22 cellular contexts compared by ENCODE assay signal in the genomic region with DNA sequence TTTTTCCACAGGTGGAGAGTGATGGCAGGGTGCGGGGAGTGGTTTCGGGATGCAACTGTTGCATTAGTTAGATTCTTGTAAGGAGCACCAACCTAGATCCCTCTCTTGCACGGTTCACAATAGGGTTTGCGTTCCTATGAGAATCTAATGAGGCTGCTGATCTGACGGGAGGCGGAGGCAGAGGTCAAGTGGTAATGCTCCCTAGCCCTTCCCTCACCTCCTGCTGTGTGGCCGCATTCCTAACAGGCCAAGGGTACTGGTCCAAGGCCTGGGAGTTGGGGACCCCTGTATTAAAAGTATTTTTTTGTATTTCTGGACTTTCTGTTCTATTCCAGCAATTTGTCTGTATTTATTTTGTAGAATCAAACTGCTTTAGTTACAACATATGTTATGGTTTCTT. TPM values are rescaled to one million over a fixed set of nuclear protein-coding genes. Genes with fewer than 3 reads are reported as not detected.
"Had no signal": no experiment of that assay in that cellular context is flagged by ENCODE, and none has a peak within 500 bp of the region (broad histone marks: within the 10 kb centered on the region; RNA-seq: fewer than 3 reads in every experiment).

No MANE protein-coding gene starts in this region.

- H3K27me3 Mint-ChIP-seq: dendritic cell treated with granulocyte-macrophage colony-stimulating factor and Interleukin-4, amounts not matched to agents 40 ng/mL and 50 ng/mL, for 4 days; type B pancreatic cell had no signal

- H3K9me3 Mint-ChIP-seq: dendritic cell treated with granulocyte-macrophage colony-stimulating factor and Interleukin-4, amounts not matched to agents 40 ng/mL and 50 ng/mL, for 4 days; mesothelial cell of epicardium; natural killer cell; neural crest cell; type B pancreatic cell had no signal

- H3K4me2 ChIP-seq: hepatocyte had no signal

- H3K9me3 ChIP-seq: right atrium auricular region had no signal

- H3K4me3 ChIP-seq: hepatocyte, right atrium auricular region had no signal

- H3K4me1 Mint-ChIP-seq: mesothelial cell of epicardium had no signal

- DNase-seq: foreskin melanocyte; head of caudate nucleus; kidney glomerular epithelial cell; mammary epithelial cell; natural killer cell; posterior cingulate gyrus; small intestine; stimulated activated CD4-positive, alpha-beta T cell treated with anti-CD3 and anti-CD28 coated beads, Interleukin-12 subunit alpha, Interleukin-12 subunit beta, amount 100 ng/mL, for 4 hours; stimulated activated naive CD4-positive, alpha-beta T cell treated with Interleukin-2 at 50 U/mL for 16 hours had no signal

- ATAC-seq: natural killer cell had no signal

- H3K27ac Mint-ChIP-seq: dendritic cell treated with granulocyte-macrophage colony-stimulating factor and Interleukin-4, amounts not matched to agents 40 ng/mL and 50 ng/mL, for 4 days; mesothelial cell of epicardium; type B pancreatic cell had no signal

- FAIRE-seq: colon, endothelial cell of umbilical vein, islet of Langerhans, small intestine, urothelium cell line had no signal

- H3K27me3 ChIP-seq: hepatocyte, right atrium auricular region had no signal

- H3K4me3 Mint-ChIP-seq: dendritic cell treated with granulocyte-macrophage colony-stimulating factor and Interleukin-4, amounts not matched to agents 40 ng/mL and 50 ng/mL, for 4 days; mesothelial cell of epicardium; natural killer cell; neural crest cell; type B pancreatic cell had no signal

- H2AFZ ChIP-seq: hepatocyte had no signal

- H3K27ac ChIP-seq: hepatocyte, right atrium auricular region had no signal

RNA-seq across cellular contexts. Expression of a gene that starts 51.9 kb away (rescaled TPM):
- total RNA-seq: endothelial cell of umbilical vein, mammary epithelial cell, mesothelial cell of epicardium, myocyte, natural killer cell, neural crest cell, osteocyte, pulmonary artery endothelial cell, right atrium auricular region had no signal
- polyA plus RNA-seq: endothelial cell of umbilical vein, mammary epithelial cell had no signal
